ENCODE assay signal across 1 cellular context in the genomic region with DNA sequence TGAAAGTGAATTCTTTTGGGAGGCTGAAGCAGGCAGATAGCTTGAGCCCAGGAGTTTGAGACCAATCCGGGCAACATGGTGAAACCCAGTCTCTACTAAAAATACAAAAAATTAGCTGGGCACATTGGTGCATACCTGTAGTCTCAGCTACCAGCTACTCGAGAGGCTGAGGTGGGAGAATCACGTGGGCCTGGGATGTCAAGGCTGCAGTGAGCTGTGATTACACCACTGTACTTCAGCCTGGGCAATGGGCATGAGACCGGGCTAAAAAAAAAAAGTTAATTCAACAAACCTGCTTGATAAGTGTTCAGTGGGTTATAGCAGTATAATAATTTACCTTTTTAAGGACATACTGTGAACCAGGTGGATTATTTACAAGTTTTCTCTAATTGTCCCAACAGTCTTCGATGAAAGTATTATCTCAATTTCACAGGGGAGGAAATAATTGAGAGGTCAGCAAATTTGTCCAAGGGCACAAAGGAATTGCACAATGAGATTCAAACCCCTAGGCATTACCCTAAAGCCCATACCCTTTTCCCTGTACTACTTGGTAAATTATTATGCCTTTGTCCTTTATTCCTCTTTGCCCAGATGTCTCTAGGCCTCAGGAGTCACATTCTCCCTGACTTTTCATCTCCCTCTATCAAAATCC.
TF ChIP-seq lines count a peak whose summit lies in the region.

No MANE protein-coding gene starts in this region.

TF ChIP-seq in HepG2, 621 proteins besides CTCF, POLR2A, EP300 and RAD21:
- TF ChIP-seq, protein P1, sequence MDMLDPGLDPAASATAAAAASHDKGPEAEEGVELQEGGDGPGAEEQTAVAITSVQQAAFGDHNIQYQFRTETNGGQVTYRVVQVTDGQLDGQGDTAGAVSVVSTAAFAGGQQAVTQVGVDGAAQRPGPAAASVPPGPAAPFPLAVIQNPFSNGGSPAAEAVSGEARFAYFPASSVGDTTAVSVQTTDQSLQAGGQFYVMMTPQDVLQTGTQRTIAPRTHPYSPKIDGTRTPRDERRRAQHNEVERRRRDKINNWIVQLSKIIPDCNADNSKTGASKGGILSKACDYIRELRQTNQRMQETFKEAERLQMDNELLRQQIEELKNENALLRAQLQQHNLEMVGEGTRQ (IDR thresholded peaks at IDR 0.05; ENCODE audit: low read depth, low read length): no peak
- TF ChIP-seq, protein P1 (CRISPR knock-in tag; IDR thresholded peaks at IDR 0.05; ENCODE audit: borderline replicate concordance): peak; percentile 50; the same call in 1 of the 2 replicates
- TF ChIP-seq, protein P2, sequence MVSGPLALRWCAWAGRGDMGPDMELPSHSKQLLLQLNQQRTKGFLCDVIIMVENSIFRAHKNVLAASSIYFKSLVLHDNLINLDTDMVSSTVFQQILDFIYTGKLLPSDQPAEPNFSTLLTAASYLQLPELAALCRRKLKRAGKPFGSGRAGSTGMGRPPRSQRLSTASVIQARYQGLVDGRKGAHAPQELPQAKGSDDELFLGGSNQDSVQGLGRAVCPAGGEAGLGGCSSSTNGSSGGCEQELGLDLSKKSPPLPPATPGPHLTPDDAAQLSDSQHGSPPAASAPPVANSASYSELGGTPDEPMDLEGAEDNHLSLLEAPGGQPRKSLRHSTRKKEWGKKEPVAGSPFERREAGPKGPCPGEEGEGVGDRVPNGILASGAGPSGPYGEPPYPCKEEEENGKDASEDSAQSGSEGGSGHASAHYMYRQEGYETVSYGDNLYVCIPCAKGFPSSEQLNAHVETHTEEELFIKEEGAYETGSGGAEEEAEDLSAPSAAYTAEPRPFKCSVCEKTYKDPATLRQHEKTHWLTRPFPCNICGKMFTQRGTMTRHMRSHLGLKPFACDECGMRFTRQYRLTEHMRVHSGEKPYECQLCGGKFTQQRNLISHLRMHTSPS (CRISPR knock-in tag; IDR thresholded peaks at IDR 0.05; ENCODE audit: low read depth): no peak
- TF ChIP-seq MAFK (conservative IDR thresholded peaks at IDR 0.05 in 1 of 2, IDR thresholded peaks at IDR 0.05 in 1 of 2; ENCODE audit: low read length in 2 of 2): peak; percentile 83 to 87
- TF ChIP-seq ZSCAN29 (CRISPR knock-in tag; conservative IDR thresholded peaks at IDR 0.05): no peak
- no peak for TF ChIP-seq NCOA2 (CRISPR knock-in tag; IDR thresholded peaks at IDR 0.05)
- TF ChIP-seq MAFF (IDR thresholded peaks at IDR 0.05; ENCODE audit: low read depth, low read length): peak; percentile 80
- TF ChIP-seq ZC3H4 (CRISPR knock-in tag; IDR thresholded peaks at IDR 0.05; ENCODE audit: borderline replicate concordance): no peak
